ENCODE assay signal across 8 cellular contexts in genomic region chr1:224644553-224645154, GRCh38. TPM values are rescaled to one million over a fixed set of nuclear protein-coding genes. Genes with fewer than 3 reads are reported as not detected.
DNase-seq lines count a peak whose midpoint lies in the region; ATAC-seq, FAIRE-seq and TF ChIP-seq lines count a peak whose summit lies in the region.

No MANE protein-coding gene starts in this region.

- H3K9me3 Mint-ChIP-seq in H9: no peaks in the 10 kb centered on the region

- intact Hi-C loops in K562 (cut with micrococcal nuclease): loop anchor here (1.0 to 10.0 kb wide), 3 partner anchors 208 to 530 kb away; partner anchors contain the start of gene FBXO28

- H3K4me2 ChIP-seq in H9 (ENCODE audit: insufficient read depth, insufficient read length, low read length) (no peak overlapping the region), K562 (ENCODE audit: insufficient read depth, low read length) (no peak overlapping the region), keratinocyte (ENCODE audit: control insufficient read depth, extremely low read depth, insufficient read depth, low read depth, low read length) (no peak overlapping the region)

- H3K79me2 ChIP-seq in H9 (ENCODE audit: insufficient read depth, low read length) (no peaks in the 10 kb centered on the region), K562 (ENCODE audit: control insufficient read depth, insufficient read depth, low read length) (no peaks in the 10 kb centered on the region), keratinocyte (ENCODE audit: control insufficient read depth, insufficient read depth, low read length) (no peaks in the 10 kb centered on the region)

- no peaks in the 10 kb centered on the region for H4K20me1 ChIP-seq in H9 (ENCODE audit: control insufficient read depth, insufficient read depth, insufficient read length)
- no peaks in the 10 kb centered on the region for H4K20me1 ChIP-seq in K562 (replicated peaks; ENCODE audit: control insufficient read depth, insufficient read depth, low read length)
- H4K20me1 ChIP-seq in keratinocyte (ENCODE audit: control insufficient read depth, extremely low read depth, insufficient read depth, low read length): no peaks in the 10 kb centered on the region

- no peaks in the 10 kb centered on the region for H3K4me1 ChIP-seq in H9 (ENCODE audit: insufficient read depth, low read length)
- H3K4me1 ChIP-seq in K562 (replicated peaks in 1 of 2; ENCODE audit: control insufficient read depth in 2 of 2, insufficient read depth in 2 of 2, low read length in 2 of 2): no peaks in the 10 kb centered on the region
- no peaks in the 10 kb centered on the region for H3K4me1 ChIP-seq in keratinocyte (ENCODE audit: control insufficient read depth, extremely low read depth, insufficient read depth, low read length)

- peak; percentile 59 to 80 for TF ChIP-seq RAD21 in K562 (CRISPR knock-in tag; conservative IDR thresholded peaks at IDR 0.05 in 1 of 2, IDR thresholded peaks at IDR 0.05 in 1 of 2)

- H3K23ac ChIP-seq in H9 (ENCODE audit: insufficient read length, low read depth, low read length): no peak overlapping the region

- no TSS peak for BruUV-seq in K562 (replicated peaks; lab: Mats Ljungman, UMichigan)

- no peak overlapping the region for H2BK20ac ChIP-seq in H9 (ENCODE audit: low read depth, low read length, poor library complexity, severe bottlenecking)

- H3K36me3 Mint-ChIP-seq in H9 (ENCODE audit: insufficient read depth in 1 of 3, low read depth in 3 of 3): no peaks in the 10 kb centered on the region

- peaks cover 2% of the 10 kb centered on the region; the same call in 1 of the 2 replicates for H3K27me3 Mint-ChIP-seq in H9 (ENCODE audit: low read depth)

- no peak overlapping the region for H2BK5ac ChIP-seq in H9 (ENCODE audit: insufficient read length, low read length)

- CTCF ChIA-PET in K562 (lab: Yijun Ruan, JAX; ENCODE audit: low intra/inter-chr PET ratio): interaction anchor here (0.6 kb wide), 1 partner anchor 278 kb away, joined by 3 read pairs; no protein-coding TSS in a partner anchor

- H3K9ac ChIP-seq in H9 (ENCODE audit: extremely low read depth, insufficient read length, low read length) (no peak overlapping the region), K562 (ENCODE audit: insufficient read depth in 1 of 2, low read depth in 2 of 2, low read length in 2 of 2) (no peak overlapping the region), keratinocyte (ENCODE audit: control insufficient read depth, extremely low read depth, insufficient read depth, low read length) (no peak overlapping the region)

- no peak overlapping the region for H3K4me3 ChIP-seq in NB4 (ENCODE audit: low read depth, low read length)
- no peak overlapping the region for H3K4me3 ChIP-seq in K562
- no peak overlapping the region for H3K4me3 ChIP-seq in keratinocyte (ENCODE audit: control insufficient read depth in 2 of 3, extremely low read depth in 1 of 3, insufficient read depth in 2 of 3, low read depth in 1 of 3, low read length in 3 of 3)

- no peak for TF ChIP-seq EP300 in K562 (IDR thresholded peaks at IDR 0.05; ENCODE audit: low read length)

- no peak overlapping the region for H3T11ph ChIP-seq in H9 (ENCODE audit: low read length)

- ATAC-seq in K562: peak; percentile 86
- no peak for ATAC-seq in GM21737 (IDR thresholded peaks at IDR 0.05; ENCODE audit: unreplicated experiment)

- no peak overlapping the region for H3K14ac ChIP-seq in H9 (ENCODE audit: insufficient read depth, low read length)

- no peak overlapping the region for H4K5ac ChIP-seq in H9 (ENCODE audit: insufficient read length, low read depth, low read length)

- H3K18ac ChIP-seq in H9 (ENCODE audit: insufficient read length, low read depth, low read length): no peak overlapping the region

- H3K4me3 Mint-ChIP-seq in H9: no peak overlapping the region

- H3K27ac ChIP-seq in H9 (ENCODE audit: insufficient read length, low read depth, low read length): no peak overlapping the region
- no peak overlapping the region for H3K27ac ChIP-seq in K562 (ENCODE audit: extremely low read depth, low read depth, low read length)
- H3K27ac ChIP-seq in keratinocyte (ENCODE audit: control insufficient read depth, insufficient read depth, low read length): no peak overlapping the region

- no CpG with 5 or more reads among the region's 5 CpGs for WGBS in H9 (ENCODE audit: extremely low coverage, insufficient read length, low lambda C conversion rate)
- 0% methylated on average over 5 of the region's 5 CpGs for WGBS in K562 (ENCODE audit: insufficient coverage, low coverage, missing lambda C conversion rate)

- in situ Hi-C loops in K562 (cut with MboI): loop anchor here (5.0 kb wide), 1 partner anchor 132 kb away; no protein-coding TSS in a partner anchor

- no peak overlapping the region for H3K27ac Mint-ChIP-seq in H9

- dilution Hi-C loops in keratinocyte (cut with MboI; ENCODE audit: extremely low pct_ligation_motif_present, low sequenced_read_pairs): no loop called here

- H4K91ac ChIP-seq in H9 (ENCODE audit: insufficient read length, low read depth, low read length): no peak overlapping the region

- POLR2A ChIA-PET in K562 (lab: Yijun Ruan, JAX): interaction anchor here (0.6 to 1.3 kb wide), 4 partner anchors 8 to 140 kb away, joined by 3 to 5 read pairs (median 4); no protein-coding TSS in a partner anchor

- FAIRE-seq in TTC549 (lab: Jason Lieb, UNC): peak; percentile 56
- peak; percentile 95 for FAIRE-seq in K562 (lab: Jason Lieb, UNC)
- FAIRE-seq in keratinocyte (lab: Jason Lieb, UNC): peak; percentile 55

- no peaks in the 10 kb centered on the region for H3K79me1 ChIP-seq in H9 (ENCODE audit: insufficient read depth, low read depth, low read length, poor library complexity, severe bottlenecking)

- H3K27me3 ChIP-seq in H9 (ENCODE audit: insufficient read depth, low read length) (no peaks in the 10 kb centered on the region), K562 (ENCODE audit: control insufficient read depth in 2 of 2, insufficient read depth in 2 of 2, low read length in 2 of 2) (peaks cover 36 to 72% of the 10 kb centered on the region in 2 experiments), keratinocyte (ENCODE audit: control insufficient read depth, extremely low read depth, insufficient read depth, low read length) (no peaks in the 10 kb centered on the region)

- H2AFZ ChIP-seq in H9 (ENCODE audit: low read length) (no peak overlapping the region), K562 (ENCODE audit: low read depth, low read length) (no peak overlapping the region), keratinocyte (ENCODE audit: control insufficient read depth, low read length) (no peak overlapping the region)

- DNase-seq in GM10266 (ENCODE audit: extremely low spot score) (peak; percentile 59), H9 (peak; percentile 77), NB4 (ENCODE audit: low read depth) (peak; percentile 70), K562 (ENCODE audit: extremely low read depth in 1 of 4, low spot score in 3 of 4) (peak; percentile 67 to 77 (median 74)), keratinocyte (ENCODE audit: low read depth, low spot score) (no peak)
- DNase-seq in stimulated activated CD4-positive, alpha-beta T cell treated with anti-CD3 and anti-CD28 coated beads, Interleukin-2, amount 100 ng/mL, for 48 hours: peak; percentile 48 to 53

- H3K9me3 ChIP-seq in H9 (ENCODE audit: control insufficient read depth, low read depth, low read length) (no peaks in the 10 kb centered on the region), K562 (replicated peaks; ENCODE audit: control insufficient read depth, insufficient read depth, low read depth, low read length) (no peaks in the 10 kb centered on the region), keratinocyte (ENCODE audit: control insufficient read depth, low read depth, low read length) (no peaks in the 10 kb centered on the region)

- H3K23me2 ChIP-seq in H9 (ENCODE audit: insufficient read length, low read depth, low read length, poor library complexity, severe bottlenecking): no peaks in the 10 kb centered on the region

- peaks cover 16 to 17% of the 10 kb centered on the region in 2 experiments for H3K4me1 Mint-ChIP-seq in H9

- H2BK120ac ChIP-seq in H9 (ENCODE audit: low read depth, low read length, poor library complexity, severe bottlenecking): no peak overlapping the region

- TF ChIP-seq CTCF in GM10266 (IDR thresholded peaks at IDR 0.05; ENCODE audit: control insufficient read depth, insufficient read depth, low read depth, missing control alignments) (peak; percentile 89), H9 (conservative IDR thresholded peaks at IDR 0.05) (peak; percentile 89), NB4 (IDR thresholded peaks at IDR 0.05; ENCODE audit: low read depth, low read length) (peak; percentile 82), K562 (IDR thresholded peaks at IDR 0.05 in 2 of 3, conservative IDR thresholded peaks at IDR 0.05 in 1 of 3; ENCODE audit: insufficient read depth in 2 of 3, low read depth in 1 of 3, low read length in 3 of 3) (peak; percentile 84 to 92 (median 90)), keratinocyte (optimal IDR thresholded peaks at IDR 0.05 in 1 of 3, IDR thresholded peaks at IDR 0.05 in 1 of 3, conservative IDR thresholded peaks at IDR 0.05 in 1 of 3; ENCODE audit: extremely low read depth in 1 of 3, insufficient read depth in 2 of 3, low read length in 3 of 3) (peak; percentile 79 to 92 (median 84))

- H2BK12ac ChIP-seq in H9 (ENCODE audit: insufficient read length, low read depth, low read length): no peak overlapping the region

- no peak overlapping the region for H2AK5ac ChIP-seq in H9 (ENCODE audit: insufficient read length, low read length)

- H3K9me1 ChIP-seq in K562 (ENCODE audit: control insufficient read depth, insufficient read depth, low read length) (no peaks in the 10 kb centered on the region), keratinocyte (ENCODE audit: control insufficient read depth, extremely low read depth, insufficient read depth, low read length) (no peaks in the 10 kb centered on the region)

- no peak overlapping the region for H2BK15ac ChIP-seq in H9 (ENCODE audit: low read depth, low read length)

- no peak overlapping the region for H3K56ac ChIP-seq in H9 (ENCODE audit: insufficient read length, low read depth, low read length)

- no peak overlapping the region for H3K4ac ChIP-seq in H9 (ENCODE audit: low read depth, low read length)

- TF ChIP-seq POLR2A in NB4 (IDR thresholded peaks at IDR 0.05; ENCODE audit: extremely low read depth, insufficient read length) (no peak), K562 (conservative IDR thresholded peaks at IDR 0.05) (no peak)

- no peak overlapping the region for H4K8ac ChIP-seq in H9 (replicated peaks; ENCODE audit: insufficient read length, low read depth, low read length)

- H3K36me3 ChIP-seq in K562 (ENCODE audit: control insufficient read depth, insufficient read depth, low read length) (no peaks in the 10 kb centered on the region), keratinocyte (ENCODE audit: control insufficient read depth in 2 of 2, extremely low read depth in 1 of 2, insufficient read depth in 2 of 2, low read length in 2 of 2) (no peaks in the 10 kb centered on the region)

RNA-seq across cellular contexts. Expression of gene CNIH3, which starts 28.5 kb away (rescaled TPM):
- total RNA-seq in H9 (2021) (4.2 and 4.4 TPM in 2 replicates), K562 (2014; rRNA removed) (0.14 and 1.3 TPM in 2 replicates), K562 (2014; rRNA removed; fragmentation: Illumina TruSeq; extraction: Trizol) (0.95 and 1.1 TPM in 2 replicates), K562 (2015; rRNA removed; fragmentation: Illumina TruSeq; extraction: Trizol) (0.43 and 0.94 TPM in 2 replicates), K562 (2021) (0.83 and 1.8 TPM in 2 replicates)
- total RNA-seq in K562 (2011; cell fraction: chromatin; rRNA removed; ENCODE audit: low replicate concordance): 0.93 and 1.5 TPM in 2 replicates
- total RNA-seq in K562 (2011; cell fraction: nucleolus; rRNA removed): 0.67 and 0.79 TPM in 2 replicates
- 0.88 and 2.1 TPM in 2 replicates for total RNA-seq in K562 (2011; cell fraction: nucleoplasm; rRNA removed)
- polyA plus RNA-seq in K562 (2011; rRNA removed) (0.14 and 1.1 TPM in 2 replicates), K562 (2014; fragmentation: Illumina TruSeq; extraction: Trizol) (0.39 and 0.83 TPM in 2 replicates), K562 (2014; fragmentation: Nextera tagmentation; extraction: Ambion mirVana) (under 1 TPM; 0.79 to 0.98 TPM), K562 (2014; rRNA removed) (0.22 and 0.70 TPM in 2 replicates), keratinocyte (0.71 to 1.5 TPM (median 0.81 TPM) in 3 replicates)
- 0.24 and 0.53 TPM in 2 replicates for polyA plus RNA-seq in K562 (2011; cell fraction: cytosol; rRNA removed)
- 0.55 and 1.3 TPM in 2 replicates for polyA plus RNA-seq in K562 (2011; cell fraction: nucleus; rRNA removed)
- polyA plus RNA-seq in K562 (2012): 1.1 and 4.9 TPM in 2 replicates
- 0.36 and 0.56 TPM in 2 replicates for polyA minus RNA-seq in K562 (2011; rRNA and poly(A)+ RNA removed)
- 1.5 TPM in 1 of 2 replicates, not detected in the other for polyA minus RNA-seq in K562 (2011; cell fraction: cytosol; rRNA and poly(A)+ RNA removed)
- polyA minus RNA-seq in K562 (2011; cell fraction: nucleus; rRNA and poly(A)+ RNA removed): 1.5 and 2.7 TPM in 2 replicates
- not detected for polyA plus RNA-seq in keratinocyte (2011; ENCODE audit: low read depth)
- polyA plus RNA-seq in keratinocyte (2011; cell fraction: cytosol; rRNA removed): 0.57 and 0.65 TPM in 2 replicates
- polyA plus RNA-seq in keratinocyte (2011; cell fraction: nucleus; rRNA removed): 0.70 and 0.88 TPM in 2 replicates
- polyA plus RNA-seq in keratinocyte (2012; ENCODE audit: low replicate concordance): 1.2 and 1.5 TPM in 2 replicates
- 1.7 to 4.0 TPM (median 2.6 TPM) in 3 replicates for polyA minus RNA-seq in keratinocyte
- not detected for polyA minus RNA-seq in keratinocyte (2011; cell fraction: cytosol; rRNA and poly(A)+ RNA removed)
- 0.95 and 2.8 TPM in 2 replicates for polyA minus RNA-seq in keratinocyte (2011; cell fraction: nucleus; rRNA and poly(A)+ RNA removed)
